In the genomic region with DNA sequence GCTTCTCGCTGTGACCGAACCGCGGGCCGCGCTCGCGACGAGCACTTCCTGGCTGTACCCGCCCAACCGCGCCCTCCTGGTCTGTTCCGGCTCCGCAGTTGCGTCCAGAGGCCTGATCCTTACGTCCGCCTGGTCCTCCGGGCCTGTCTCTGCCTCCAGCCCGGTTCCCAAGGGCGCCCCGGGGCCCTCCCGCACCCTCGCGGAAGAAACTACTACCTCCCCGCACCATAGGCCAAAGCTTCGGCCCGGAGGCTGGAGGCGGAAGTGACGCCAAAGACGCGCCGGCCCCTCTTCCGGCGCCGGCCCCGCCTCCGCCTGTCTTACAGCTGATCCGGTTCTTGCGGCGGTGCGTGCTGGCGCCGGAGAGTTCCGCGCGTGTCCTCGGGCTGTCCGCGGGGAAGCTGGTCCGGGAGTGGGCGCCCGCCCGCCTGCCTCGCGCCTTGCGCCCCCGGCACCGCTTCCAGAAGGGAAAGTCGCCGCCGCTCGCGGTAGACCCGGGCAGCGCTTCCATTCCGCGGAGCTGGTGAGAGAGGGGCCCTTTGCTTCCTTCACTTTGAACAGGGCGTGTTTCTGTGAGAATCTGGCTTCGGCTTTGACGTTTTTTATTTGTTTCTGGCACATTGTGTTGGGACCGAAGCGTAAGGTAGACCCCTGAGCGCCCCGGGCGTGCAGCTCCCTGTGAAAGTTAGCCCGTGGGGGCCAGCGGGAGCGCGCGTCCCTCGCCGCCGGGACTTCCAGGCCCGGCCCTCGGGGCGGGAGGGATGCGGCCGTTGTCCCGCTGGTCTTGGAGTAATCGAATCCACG, we compare ENCODE assay signal across 1 cellular context.
TF ChIP-seq lines count a peak whose summit lies in the region.

A gene (plus strand): TSS at position 316 of the 804 bp plus-strand sequence. CDS start 3,425 bp downstream, outside the sequence.

TF ChIP-seq in WTC11, 78 proteins besides CTCF, POLR2A, EP300 and RAD21 (continued from another document):
- TF ChIP-seq, protein P1, sequence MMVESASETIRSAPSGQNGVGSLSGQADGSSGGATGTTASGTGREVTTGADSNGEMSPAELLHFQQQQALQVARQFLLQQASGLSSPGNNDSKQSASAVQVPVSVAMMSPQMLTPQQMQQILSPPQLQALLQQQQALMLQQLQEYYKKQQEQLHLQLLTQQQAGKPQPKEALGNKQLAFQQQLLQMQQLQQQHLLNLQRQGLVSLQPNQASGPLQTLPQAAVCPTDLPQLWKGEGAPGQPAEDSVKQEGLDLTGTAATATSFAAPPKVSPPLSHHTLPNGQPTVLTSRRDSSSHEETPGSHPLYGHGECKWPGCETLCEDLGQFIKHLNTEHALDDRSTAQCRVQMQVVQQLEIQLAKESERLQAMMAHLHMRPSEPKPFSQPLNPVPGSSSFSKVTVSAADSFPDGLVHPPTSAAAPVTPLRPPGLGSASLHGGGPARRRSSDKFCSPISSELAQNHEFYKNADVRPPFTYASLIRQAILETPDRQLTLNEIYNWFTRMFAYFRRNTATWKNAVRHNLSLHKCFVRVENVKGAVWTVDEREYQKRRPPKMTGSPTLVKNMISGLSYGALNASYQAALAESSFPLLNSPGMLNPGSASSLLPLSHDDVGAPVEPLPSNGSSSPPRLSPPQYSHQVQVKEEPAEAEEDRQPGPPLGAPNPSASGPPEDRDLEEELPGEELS (CRISPR knock-in tag; IDR thresholded peaks at IDR 0.05): 0 out of 2 replicates have a peak, but pooled peaks have one; percentile 26
- TF ChIP-seq, protein P2, sequence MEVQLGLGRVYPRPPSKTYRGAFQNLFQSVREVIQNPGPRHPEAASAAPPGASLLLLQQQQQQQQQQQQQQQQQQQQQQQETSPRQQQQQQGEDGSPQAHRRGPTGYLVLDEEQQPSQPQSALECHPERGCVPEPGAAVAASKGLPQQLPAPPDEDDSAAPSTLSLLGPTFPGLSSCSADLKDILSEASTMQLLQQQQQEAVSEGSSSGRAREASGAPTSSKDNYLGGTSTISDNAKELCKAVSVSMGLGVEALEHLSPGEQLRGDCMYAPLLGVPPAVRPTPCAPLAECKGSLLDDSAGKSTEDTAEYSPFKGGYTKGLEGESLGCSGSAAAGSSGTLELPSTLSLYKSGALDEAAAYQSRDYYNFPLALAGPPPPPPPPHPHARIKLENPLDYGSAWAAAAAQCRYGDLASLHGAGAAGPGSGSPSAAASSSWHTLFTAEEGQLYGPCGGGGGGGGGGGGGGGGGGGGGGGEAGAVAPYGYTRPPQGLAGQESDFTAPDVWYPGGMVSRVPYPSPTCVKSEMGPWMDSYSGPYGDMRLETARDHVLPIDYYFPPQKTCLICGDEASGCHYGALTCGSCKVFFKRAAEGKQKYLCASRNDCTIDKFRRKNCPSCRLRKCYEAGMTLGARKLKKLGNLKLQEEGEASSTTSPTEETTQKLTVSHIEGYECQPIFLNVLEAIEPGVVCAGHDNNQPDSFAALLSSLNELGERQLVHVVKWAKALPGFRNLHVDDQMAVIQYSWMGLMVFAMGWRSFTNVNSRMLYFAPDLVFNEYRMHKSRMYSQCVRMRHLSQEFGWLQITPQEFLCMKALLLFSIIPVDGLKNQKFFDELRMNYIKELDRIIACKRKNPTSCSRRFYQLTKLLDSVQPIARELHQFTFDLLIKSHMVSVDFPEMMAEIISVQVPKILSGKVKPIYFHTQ (CRISPR knock-in tag; IDR thresholded peaks at IDR 0.05): no peak
- TF ChIP-seq CREB1 (CRISPR knock-in tag; IDR thresholded peaks at IDR 0.05): no peak
- TF ChIP-seq, protein P3, sequence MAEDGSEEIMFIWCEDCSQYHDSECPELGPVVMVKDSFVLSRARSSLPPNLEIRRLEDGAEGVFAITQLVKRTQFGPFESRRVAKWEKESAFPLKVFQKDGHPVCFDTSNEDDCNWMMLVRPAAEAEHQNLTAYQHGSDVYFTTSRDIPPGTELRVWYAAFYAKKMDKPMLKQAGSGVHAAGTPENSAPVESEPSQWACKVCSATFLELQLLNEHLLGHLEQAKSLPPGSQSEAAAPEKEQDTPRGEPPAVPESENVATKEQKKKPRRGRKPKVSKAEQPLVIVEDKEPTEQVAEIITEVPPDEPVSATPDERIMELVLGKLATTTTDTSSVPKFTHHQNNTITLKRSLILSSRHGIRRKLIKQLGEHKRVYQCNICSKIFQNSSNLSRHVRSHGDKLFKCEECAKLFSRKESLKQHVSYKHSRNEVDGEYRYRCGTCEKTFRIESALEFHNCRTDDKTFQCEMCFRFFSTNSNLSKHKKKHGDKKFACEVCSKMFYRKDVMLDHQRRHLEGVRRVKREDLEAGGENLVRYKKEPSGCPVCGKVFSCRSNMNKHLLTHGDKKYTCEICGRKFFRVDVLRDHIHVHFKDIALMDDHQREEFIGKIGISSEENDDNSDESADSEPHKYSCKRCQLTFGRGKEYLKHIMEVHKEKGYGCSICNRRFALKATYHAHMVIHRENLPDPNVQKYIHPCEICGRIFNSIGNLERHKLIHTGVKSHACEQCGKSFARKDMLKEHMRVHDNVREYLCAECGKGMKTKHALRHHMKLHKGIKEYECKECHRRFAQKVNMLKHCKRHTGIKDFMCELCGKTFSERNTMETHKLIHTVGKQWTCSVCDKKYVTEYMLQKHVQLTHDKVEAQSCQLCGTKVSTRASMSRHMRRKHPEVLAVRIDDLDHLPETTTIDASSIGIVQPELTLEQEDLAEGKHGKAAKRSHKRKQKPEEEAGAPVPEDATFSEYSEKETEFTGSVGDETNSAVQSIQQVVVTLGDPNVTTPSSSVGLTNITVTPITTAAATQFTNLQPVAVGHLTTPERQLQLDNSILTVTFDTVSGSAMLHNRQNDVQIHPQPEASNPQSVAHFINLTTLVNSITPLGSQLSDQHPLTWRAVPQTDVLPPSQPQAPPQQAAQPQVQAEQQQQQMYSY (CRISPR knock-in tag; IDR thresholded peaks at IDR 0.05): 0 out of 2 replicates have a peak, but pooled peaks have one; percentile 19
- TF ChIP-seq RELA (CRISPR knock-in tag; IDR thresholded peaks at IDR 0.05; ENCODE audit: borderline replicate concordance): peak; percentile 89; the same call in 1 of the 2 replicates
- TF ChIP-seq, protein P4, sequence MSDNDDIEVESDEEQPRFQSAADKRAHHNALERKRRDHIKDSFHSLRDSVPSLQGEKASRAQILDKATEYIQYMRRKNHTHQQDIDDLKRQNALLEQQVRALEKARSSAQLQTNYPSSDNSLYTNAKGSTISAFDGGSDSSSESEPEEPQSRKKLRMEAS (CRISPR knock-in tag; IDR thresholded peaks at IDR 0.05): peak; percentile 63; the same call in 1 of the 2 replicates
- no peak for TF ChIP-seq SMAD3 (CRISPR knock-in tag; IDR thresholded peaks at IDR 0.05; ENCODE audit: borderline replicate concordance)
- TF ChIP-seq, protein P5, sequence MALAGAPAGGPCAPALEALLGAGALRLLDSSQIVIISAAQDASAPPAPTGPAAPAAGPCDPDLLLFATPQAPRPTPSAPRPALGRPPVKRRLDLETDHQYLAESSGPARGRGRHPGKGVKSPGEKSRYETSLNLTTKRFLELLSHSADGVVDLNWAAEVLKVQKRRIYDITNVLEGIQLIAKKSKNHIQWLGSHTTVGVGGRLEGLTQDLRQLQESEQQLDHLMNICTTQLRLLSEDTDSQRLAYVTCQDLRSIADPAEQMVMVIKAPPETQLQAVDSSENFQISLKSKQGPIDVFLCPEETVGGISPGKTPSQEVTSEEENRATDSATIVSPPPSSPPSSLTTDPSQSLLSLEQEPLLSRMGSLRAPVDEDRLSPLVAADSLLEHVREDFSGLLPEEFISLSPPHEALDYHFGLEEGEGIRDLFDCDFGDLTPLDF (CRISPR knock-in tag; IDR thresholded peaks at IDR 0.05): 0 out of 2 replicates have a peak, but pooled peaks have one; percentile 51
- TF ChIP-seq, protein P6, sequence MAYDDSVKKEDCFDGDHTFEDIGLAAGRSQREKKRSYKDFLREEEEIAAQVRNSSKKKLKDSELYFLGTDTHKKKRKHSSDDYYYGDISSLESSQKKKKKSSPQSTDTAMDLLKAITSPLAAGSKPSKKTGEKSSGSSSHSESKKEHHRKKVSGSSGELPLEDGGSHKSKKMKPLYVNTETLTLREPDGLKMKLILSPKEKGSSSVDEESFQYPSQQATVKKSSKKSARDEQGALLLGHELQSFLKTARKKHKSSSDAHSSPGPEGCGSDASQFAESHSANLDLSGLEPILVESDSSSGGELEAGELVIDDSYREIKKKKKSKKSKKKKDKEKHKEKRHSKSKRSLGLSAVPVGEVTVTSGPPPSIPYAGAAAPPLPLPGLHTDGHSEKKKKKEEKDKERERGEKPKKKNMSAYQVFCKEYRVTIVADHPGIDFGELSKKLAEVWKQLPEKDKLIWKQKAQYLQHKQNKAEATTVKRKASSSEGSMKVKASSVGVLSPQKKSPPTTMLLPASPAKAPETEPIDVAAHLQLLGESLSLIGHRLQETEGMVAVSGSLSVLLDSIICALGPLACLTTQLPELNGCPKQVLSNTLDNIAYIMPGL (CRISPR knock-in tag; IDR thresholded peaks at IDR 0.05): peak; percentile 69; the same call in 1 of the 2 replicates
- no peak for TF ChIP-seq SOX15 (CRISPR knock-in tag; IDR thresholded peaks at IDR 0.05)
- peak; percentile 92 for TF ChIP-seq SP1 (CRISPR knock-in tag; conservative IDR thresholded peaks at IDR 0.05)
- TF ChIP-seq OVOL2 (CRISPR knock-in tag; IDR thresholded peaks at IDR 0.05; ENCODE audit: borderline replicate concordance): no peak
- TF ChIP-seq GTF2I (CRISPR knock-in tag; conservative IDR thresholded peaks at IDR 0.05): no peak
- no peak for TF ChIP-seq EMX1 (CRISPR knock-in tag; IDR thresholded peaks at IDR 0.05)
- TF ChIP-seq, protein P7, sequence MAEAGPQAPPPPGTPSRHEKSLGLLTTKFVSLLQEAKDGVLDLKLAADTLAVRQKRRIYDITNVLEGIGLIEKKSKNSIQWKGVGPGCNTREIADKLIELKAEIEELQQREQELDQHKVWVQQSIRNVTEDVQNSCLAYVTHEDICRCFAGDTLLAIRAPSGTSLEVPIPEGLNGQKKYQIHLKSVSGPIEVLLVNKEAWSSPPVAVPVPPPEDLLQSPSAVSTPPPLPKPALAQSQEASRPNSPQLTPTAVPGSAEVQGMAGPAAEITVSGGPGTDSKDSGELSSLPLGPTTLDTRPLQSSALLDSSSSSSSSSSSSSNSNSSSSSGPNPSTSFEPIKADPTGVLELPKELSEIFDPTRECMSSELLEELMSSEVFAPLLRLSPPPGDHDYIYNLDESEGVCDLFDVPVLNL (CRISPR knock-in tag; IDR thresholded peaks at IDR 0.05; ENCODE audit: borderline replicate concordance, low read depth): no peak
